In the genomic region with DNA sequence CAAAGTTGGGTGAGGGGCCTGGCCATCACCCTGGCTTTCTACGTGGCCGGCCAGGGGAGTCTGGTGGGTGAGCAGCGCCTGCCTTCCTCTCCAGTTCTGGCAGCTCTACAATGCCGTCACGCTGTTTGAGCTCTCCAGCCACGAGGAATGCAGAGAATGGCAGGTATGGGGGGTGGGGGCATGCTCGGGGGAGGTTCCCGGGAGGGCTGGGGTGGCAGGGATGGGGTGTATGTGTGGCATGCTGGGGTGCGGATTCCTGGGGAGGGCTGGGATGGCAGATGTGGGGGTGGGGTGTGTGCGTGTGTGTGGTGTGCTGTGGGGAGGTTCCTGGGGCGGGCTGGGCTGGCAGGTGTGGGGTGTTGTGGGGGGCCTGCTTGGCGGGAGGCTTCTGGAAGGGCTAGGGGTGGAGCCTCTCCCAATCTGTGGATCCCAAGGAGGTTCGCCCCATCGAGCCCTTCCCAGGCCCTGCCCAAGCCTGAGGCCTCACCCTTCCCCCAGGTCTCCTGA, we compare ENCODE assay signal across 16 cellular contexts. TPM values are rescaled to one million over a fixed set of nuclear protein-coding genes. Genes with fewer than 3 reads are reported as not detected.
A peak's percentile ranks its signal among the peaks of the same experiment; 100 is the strongest.
DNase-seq lines count a peak whose midpoint lies in the region; ATAC-seq, FAIRE-seq and TF ChIP-seq lines count a peak whose summit lies in the region.
"Had no signal": no experiment of that assay in that cellular context is flagged by ENCODE, and none has a peak within 500 bp of the region (broad histone marks: within the 10 kb centered on the region; RNA-seq: fewer than 3 reads in every experiment).

No MANE protein-coding gene starts in this region.

- no peak for DNase-seq in activated CD8-positive, alpha-beta T cell treated with anti-CD3 and anti-CD28 coated beads, Interleukin-2, amount 10 ng/mL, durations not matched to agents 7 days and 5 days
- no peak for DNase-seq in activated CD8-positive, alpha-beta T cell treated with anti-CD3 and anti-CD28 coated beads for 36 hours
- DNase-seq in astrocyte (ENCODE audit: low read depth), result no peak
- DNase-seq in kidney tubule cell (ENCODE audit: low spot score), result peak; percentile 87
- no peak for DNase-seq in upper lobe of left lung
- no peak for DNase-seq in HPDE6-E6E7 (ENCODE audit: extremely low spot score)
- no peak for DNase-seq in NCI-H526 (lab: John Stamatoyannopoulos, UW)
- no peak for DNase-seq in superior temporal gyrus (ENCODE audit: extremely low spot score)
- DNase-seq: activated CD4-positive, CD25-positive, alpha-beta regulatory T cell; activated CD8-positive, alpha-beta memory T cell treated with anti-CD3 and anti-CD28 coated beads, Interleukin-2, amount 50 U/mL, for 4 hours; activated naive CD4-positive, alpha-beta T cell treated with anti-CD3 and anti-CD28 coated beads for 36 hours; brain microvascular endothelial cell; NCI-H1694; NCI-H524; SW 1271 had no signal

- POLR2A ChIA-PET in activated CD8-positive, alpha-beta T cell treated with anti-CD3 and anti-CD28 coated beads, Interleukin-2, amount 10 ng/mL, durations not matched to agents 7 days and 5 days (lab: Charles Lee), result interaction anchor here (1.1 to 6.0 kb wide), 2 partner anchors 19 to 62 kb away, joined by 4 to 46 read pairs; a partner anchor contains a TSS
- POLR2A ChIA-PET in activated CD8-positive, alpha-beta T cell treated with anti-CD3 and anti-CD28 coated beads for 36 hours (lab: Charles Lee), result interaction anchor here (1.8 to 30.9 kb wide), 2 partner anchors 26 to 63 kb away, joined by 5 to 683 read pairs; a partner anchor contains a TSS

- H3K4me1 ChIP-seq in astrocyte (ENCODE audit: insufficient read depth, low read length), result no peaks in the 10 kb centered on the region
- peaks cover 12 to 31% (median 18%) of the 10 kb centered on the region in 4 donors for H3K4me1 ChIP-seq in upper lobe of left lung

- H4K20me1 ChIP-seq in astrocyte (ENCODE audit: insufficient read depth, low read length), result no peaks in the 10 kb centered on the region

- FAIRE-seq in astrocyte (lab: Jason Lieb, UNC), result no peak

- H3K4me1 Mint-ChIP-seq in activated CD8-positive, alpha-beta T cell treated with anti-CD3 and anti-CD28 coated beads, Interleukin-2, amount 10 ng/mL, durations not matched to agents 7 days and 5 days (ENCODE audit: low read depth), result peaks cover 26% of the 10 kb centered on the region
- peaks cover 17% of the 10 kb centered on the region for H3K4me1 Mint-ChIP-seq in activated CD8-positive, alpha-beta T cell treated with anti-CD3 and anti-CD28 coated beads for 36 hours (ENCODE audit: low read depth)
- peaks cover 20% of the 10 kb centered on the region for H3K4me1 Mint-ChIP-seq in astrocyte (ENCODE audit: low read depth, unreplicated experiment)

- peaks cover 13% of the 10 kb centered on the region for H3K36me3 Mint-ChIP-seq in activated CD8-positive, alpha-beta T cell treated with anti-CD3 and anti-CD28 coated beads, Interleukin-2, amount 10 ng/mL, durations not matched to agents 7 days and 5 days (ENCODE audit: low read depth)
- H3K36me3 Mint-ChIP-seq in activated CD8-positive, alpha-beta T cell treated with anti-CD3 and anti-CD28 coated beads for 36 hours (ENCODE audit: low read depth), result peaks cover 7% of the 10 kb centered on the region
- no peaks in the 10 kb centered on the region for H3K36me3 Mint-ChIP-seq in astrocyte (ENCODE audit: low read depth, unreplicated experiment)

- TF ChIP-seq CTCF in activated CD8-positive, alpha-beta T cell treated with anti-CD3 and anti-CD28 coated beads for 36 hours (IDR thresholded peaks at IDR 0.05), result no peak
- no peak for TF ChIP-seq CTCF in astrocyte (IDR thresholded peaks at IDR 0.05; ENCODE audit: insufficient read depth, low read depth, low read length)
- no peak for TF ChIP-seq CTCF in upper lobe of left lung (IDR thresholded peaks at IDR 0.05)

- H3K27me3 Mint-ChIP-seq in activated CD8-positive, alpha-beta T cell treated with anti-CD3 and anti-CD28 coated beads, Interleukin-2, amount 10 ng/mL, durations not matched to agents 7 days and 5 days (ENCODE audit: low read depth), result no peaks in the 10 kb centered on the region
- no peaks in the 10 kb centered on the region for H3K27me3 Mint-ChIP-seq in activated CD8-positive, alpha-beta T cell treated with anti-CD3 and anti-CD28 coated beads for 36 hours
- no peaks in the 10 kb centered on the region for H3K27me3 Mint-ChIP-seq in astrocyte (ENCODE audit: low read depth, unreplicated experiment)
- H3K27me3 Mint-ChIP-seq: progenitor cell of endocrine pancreas had no signal

- H3K36me3 ChIP-seq in astrocyte (ENCODE audit: insufficient read depth, low read length) (no peaks in the 10 kb centered on the region), upper lobe of left lung (peaks cover 0 to 7% (median 0%) of the 10 kb centered on the region in 4 donors)
- H3K36me3 ChIP-seq: brain microvascular endothelial cell had no signal

- H3K4me3 Mint-ChIP-seq in activated CD8-positive, alpha-beta T cell treated with anti-CD3 and anti-CD28 coated beads, Interleukin-2, amount 10 ng/mL, durations not matched to agents 7 days and 5 days, result no peak overlapping the region
- no peak overlapping the region for H3K4me3 Mint-ChIP-seq in activated CD8-positive, alpha-beta T cell treated with anti-CD3 and anti-CD28 coated beads for 36 hours
- no peak overlapping the region for H3K4me3 Mint-ChIP-seq in astrocyte (ENCODE audit: unreplicated experiment)
- H3K4me3 Mint-ChIP-seq: activated naive CD4-positive, alpha-beta T cell treated with anti-CD3 and anti-CD28 coated beads for 36 hours had no signal

- no peak overlapping the region for H3K4me2 ChIP-seq in astrocyte (ENCODE audit: low read length)

- TF ChIP-seq POLR2A in upper lobe of left lung (IDR thresholded peaks at IDR 0.05), result no peak

- H3K79me2 ChIP-seq in astrocyte (ENCODE audit: insufficient read depth, low read length), result no peaks in the 10 kb centered on the region

- H3K27ac ChIP-seq in astrocyte (ENCODE audit: low read depth, low read length) (no peak overlapping the region), upper lobe of left lung (peak overlapping the region; percentile 34 to 60 (median 46))
- H3K27ac ChIP-seq: brain microvascular endothelial cell had no signal

- H3K9me3 Mint-ChIP-seq in activated CD8-positive, alpha-beta T cell treated with anti-CD3 and anti-CD28 coated beads, Interleukin-2, amount 10 ng/mL, durations not matched to agents 7 days and 5 days (ENCODE audit: insufficient read depth), result no peaks in the 10 kb centered on the region
- H3K9me3 Mint-ChIP-seq in activated CD8-positive, alpha-beta T cell treated with anti-CD3 and anti-CD28 coated beads for 36 hours, result no peaks in the 10 kb centered on the region
- H3K9me3 Mint-ChIP-seq in astrocyte (ENCODE audit: unreplicated experiment), result no peaks in the 10 kb centered on the region
- H3K9me3 Mint-ChIP-seq: activated naive CD4-positive, alpha-beta T cell treated with anti-CD3 and anti-CD28 coated beads for 36 hours had no signal

- 82 to 90% methylated on average over 2 to 7 of the region's 14 CpGs for WGBS in upper lobe of left lung, 2 donors

- no peak for ATAC-seq in activated CD8-positive, alpha-beta T cell treated with anti-CD3 and anti-CD28 coated beads, Interleukin-2, amount 10 ng/mL, durations not matched to agents 7 days and 5 days
- ATAC-seq in activated CD8-positive, alpha-beta T cell treated with anti-CD3 and anti-CD28 coated beads for 36 hours, result no peak
- ATAC-seq in upper lobe of left lung (ENCODE audit: low FRiP score in 2 of 2), result peak; percentile 2 to 73

- peak overlapping the region; percentile 20 for H3K27ac Mint-ChIP-seq in activated CD8-positive, alpha-beta T cell treated with anti-CD3 and anti-CD28 coated beads, Interleukin-2, amount 10 ng/mL, durations not matched to agents 7 days and 5 days
- no peak overlapping the region for H3K27ac Mint-ChIP-seq in activated CD8-positive, alpha-beta T cell treated with anti-CD3 and anti-CD28 coated beads for 36 hours
- H3K27ac Mint-ChIP-seq in astrocyte (ENCODE audit: unreplicated experiment), result peak overlapping the region; percentile 47
- H3K27ac Mint-ChIP-seq: activated naive CD4-positive, alpha-beta T cell treated with anti-CD3 and anti-CD28 coated beads for 36 hours had no signal

- intact Hi-C loops in activated CD8-positive, alpha-beta T cell treated with anti-CD3 and anti-CD28 coated beads for 36 hours (cut with micrococcal nuclease), result no loop called here

- H3K9ac ChIP-seq in astrocyte (ENCODE audit: low read length), result peak overlapping the region; percentile 6

- H2AFZ ChIP-seq in astrocyte (ENCODE audit: low read depth, low read length), result no peak overlapping the region

- H3K9me3 ChIP-seq in astrocyte (ENCODE audit: insufficient read depth, low read depth, low read length) (no peaks in the 10 kb centered on the region), upper lobe of left lung (no peaks in the 10 kb centered on the region)

- H3K4me3 ChIP-seq in astrocyte (ENCODE audit: insufficient read depth, low read depth, low read length) (no peak overlapping the region), upper lobe of left lung (no peak overlapping the region)

- no peak for TF ChIP-seq EP300 in upper lobe of left lung (IDR thresholded peaks at IDR 0.05)

- CTCF ChIA-PET in activated CD8-positive, alpha-beta T cell treated with anti-CD3 and anti-CD28 coated beads, Interleukin-2, amount 10 ng/mL, durations not matched to agents 7 days and 5 days (lab: Charles Lee), result interaction anchor here (1.1 to 16.1 kb wide), 7 partner anchors 7 to 114 kb away, joined by 3 to 581 read pairs (median 17); a partner anchor contains a TSS
- CTCF ChIA-PET in activated CD8-positive, alpha-beta T cell treated with anti-CD3 and anti-CD28 coated beads for 36 hours (lab: Charles Lee), result interaction anchor here (0.5 to 14.8 kb wide), 7 partner anchors 13 to 1993 kb away, joined by 3 to 420 read pairs (median 8); a partner anchor contains a TSS

- H3K27me3 ChIP-seq in astrocyte (ENCODE audit: insufficient read depth, low read length) (no peaks in the 10 kb centered on the region), upper lobe of left lung (no peaks in the 10 kb centered on the region)
- H3K27me3 ChIP-seq: brain microvascular endothelial cell had no signal

RNA-seq across cellular contexts. Expression of a gene that starts 18.5 kb away (rescaled TPM):
- 100 to 1,000 TPM; 145 to 154 TPM for total RNA-seq in activated CD8-positive, alpha-beta T cell treated with anti-CD3 and anti-CD28 coated beads, Interleukin-2, amount 10 ng/mL, durations not matched to agents 7 days and 5 days
- 100 to 1,000 TPM; 108 to 116 TPM for total RNA-seq in activated CD8-positive, alpha-beta T cell treated with anti-CD3 and anti-CD28 coated beads for 36 hours
- 28.0 and 31.9 TPM in 2 replicates for total RNA-seq in astrocyte
- total RNA-seq in upper lobe of left lung, result 100 to 1,000 TPM in 2 of 6 donors, 10 to 100 TPM in 4; 33.5 to 145 (median 45.5) TPM

RNA-seq across cellular contexts. Expression of a gene that starts 28.8 kb away (rescaled TPM):
- 10 to 100 TPM; 30.0 to 30.9 TPM for total RNA-seq in activated CD8-positive, alpha-beta T cell treated with anti-CD3 and anti-CD28 coated beads, Interleukin-2, amount 10 ng/mL, durations not matched to agents 7 days and 5 days
- total RNA-seq in activated CD8-positive, alpha-beta T cell treated with anti-CD3 and anti-CD28 coated beads for 36 hours, result 10 to 100 TPM; 13.3 TPM
- total RNA-seq in astrocyte (20.9 and 24.0 TPM in 2 replicates), upper lobe of left lung (10 to 100 TPM in 5 of 6 donors, 1 to 10 TPM in 1; 9.3 to 47.1 (median 20.4) TPM)

Comparison
In these comparisons a context has a peak if more than half of its experiments do, and no peak if none do; other contexts are left out.
1. ATAC-seq: peak in upper lobe of left lung (2 of 2); none in activated CD8-positive, alpha-beta T cell treated with anti-CD3 and anti-CD28 coated beads, Interleukin-2, amount 10 ng/mL, durations not matched to agents 7 days and 5 days (single experiment) and activated CD8-positive, alpha-beta T cell treated with anti-CD3 and anti-CD28 coated beads for 36 hours (single experiment).